ENCODE assay signal across 25 cellular contexts in the genomic region with DNA sequence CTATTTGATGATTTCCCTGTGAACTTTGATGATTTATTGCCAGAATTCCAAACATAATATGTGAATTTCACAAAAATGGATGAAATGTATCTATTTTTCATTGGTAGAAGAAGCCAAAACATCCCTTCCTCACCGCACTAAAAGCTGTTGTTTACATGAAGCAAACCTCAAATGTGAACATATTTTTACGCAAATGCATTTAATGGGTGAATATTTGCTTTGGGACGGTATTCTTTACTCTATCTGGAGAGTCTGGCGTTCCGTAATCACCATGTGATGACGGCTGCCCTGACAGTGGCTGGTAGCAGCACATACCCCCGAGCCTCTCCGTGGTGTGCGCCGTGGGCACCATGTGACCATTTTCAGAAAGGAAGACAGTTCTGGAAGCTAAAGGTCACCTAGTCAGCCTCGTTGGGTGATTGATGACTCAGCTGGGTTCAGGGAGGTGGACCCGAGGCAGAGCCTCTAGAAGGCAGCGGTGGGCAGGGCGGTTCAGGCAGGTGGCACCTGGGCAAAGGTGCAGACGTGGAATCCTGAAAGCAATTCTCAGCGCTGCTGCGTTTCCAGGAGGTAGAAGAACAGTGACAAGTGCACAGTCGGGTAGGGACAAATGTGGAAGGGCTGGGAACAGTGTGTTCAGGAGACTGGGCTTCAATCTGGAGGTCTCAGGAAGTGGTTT. TPM values are rescaled to one million over a fixed set of nuclear protein-coding genes. Genes with fewer than 3 reads are reported as not detected.
DNase-seq lines count a peak whose midpoint lies in the region; ATAC-seq and TF ChIP-seq lines count a peak whose summit lies in the region.
"Had no signal": no experiment of that assay in that cellular context is flagged by ENCODE, and none has a peak within 500 bp of the region (broad histone marks: within the 10 kb centered on the region; RNA-seq: fewer than 3 reads in every experiment).

No MANE protein-coding gene starts in this region.

- no peak for TF ChIP-seq POLR2A in heart left ventricle (IDR thresholded peaks at IDR 0.05)

- ATAC-seq in heart left ventricle, result peak; percentile 8 to 44 (median 13)
- ATAC-seq: A549 had no signal

- H3K4me2 ChIP-seq in BLaER1, result peak overlapping the region; percentile 25
- H3K4me2 ChIP-seq: A549, smooth muscle cell had no signal

- no peak overlapping the region for H3K9ac ChIP-seq in BLaER1

- H3K4me3 ChIP-seq in BLaER1, result no peak overlapping the region
- no peak overlapping the region for H3K4me3 ChIP-seq in heart left ventricle
- H3K4me3 ChIP-seq: A549, ascending aorta, smooth muscle cell had no signal

- 81 to 85% (median 84%) methylated on average over 18 of the region's 18 CpGs for WGBS in heart left ventricle, 4 donors

- H3K4me1 ChIP-seq in BLaER1 (peaks cover 28% of the 10 kb centered on the region), heart left ventricle (peaks cover 0 to 51% (median 12%) of the 10 kb centered on the region in 12 donors)
- H3K4me1 ChIP-seq: A549, ascending aorta had no signal

- H3K27me3 ChIP-seq in BLaER1 (no peaks in the 10 kb centered on the region), heart left ventricle (no peaks in the 10 kb centered on the region)
- H3K27me3 ChIP-seq: ascending aorta had no signal

- H3K9me3 ChIP-seq in BLaER1 (no peaks in the 10 kb centered on the region), heart left ventricle (peaks cover 0 to 4% (median 0%) of the 10 kb centered on the region in 12 donors)
- H3K9me3 ChIP-seq: A549, ascending aorta had no signal

- peaks cover 64% of the 10 kb centered on the region for H3K36me3 ChIP-seq in BLaER1
- H3K36me3 ChIP-seq in heart left ventricle, result peaks cover 0 to 33% (median 25%) of the 10 kb centered on the region in 9 donors

- peaks cover 5% of the 10 kb centered on the region; the same call in 1 of the 2 replicates for H4K20me1 ChIP-seq in BLaER1

- H3K27ac ChIP-seq in BLaER1 (no peak overlapping the region; the same call in 1 of the 2 replicates), heart left ventricle (peak overlapping the region in 11 of 12 donors; percentile 44 to 89 (median 71))
- H3K27ac ChIP-seq: A549, ascending aorta, HL-60, WERI-Rb-1 had no signal

- TF ChIP-seq CTCF in heart left ventricle (IDR thresholded peaks at IDR 0.05), result no peak

- peak; percentile 27 for DNase-seq in SHP77 treated with DMSO at 0.1 percent for 48 hours (lab: John Stamatoyannopoulos, UW)
- DNase-seq in heart left ventricle, result peak in 1 of 5 donors; percentile 41
- peak; percentile 71 for DNase-seq in mucosa of gallbladder (ENCODE audit: low spot score)
- DNase-seq in Ammon's horn (ENCODE audit: low spot score), result no peak
- no peak for DNase-seq in GM19240 (ENCODE audit: insufficient read length, low spot score)
- DNase-seq in NCI-H2029 (lab: John Stamatoyannopoulos, UW), result no peak
- no peak for DNase-seq in NCI-H1930 (lab: John Stamatoyannopoulos, UW)
- DNase-seq: activated CD4-positive, alpha-beta memory T cell treated with anti-CD3 and anti-CD28 coated beads, Interleukin-2, amount 10 ng/mL, durations not matched to agents 7 days and 5 days; CD4-positive, CD25-positive, alpha-beta regulatory T cell; cerebellar nuclear complex; DMS153; effector memory CD4-positive, alpha-beta T cell; GF-D8; immature natural killer cell; KBM-7; NCI-H2081 treated with DMSO at 0.1 percent for 48 hours; NCI-H526; nephron progenitor cell; stimulated activated CD4-positive, alpha-beta T cell treated with anti-CD3 and anti-CD28 coated beads, Interleukin-4, amount 100 ng/mL, for 1 hour; WERI-Rb-1 had no signal

- intact Hi-C loops in heart left ventricle (cut with DNase I), result loop anchor here in 1 of 10 donors (2.0 to 5.0 kb wide), 2 partner anchors 42 to 45 kb away; partner anchors contain the start of gene PPARA

RNA-seq across cellular contexts. Expression of gene PPARA, which starts 45.3 kb away (rescaled TPM):
- total RNA-seq in heart left ventricle, result 10 to 100 TPM; 51.0 to 96.4 (median 83.6) TPM
- polyA plus RNA-seq in heart left ventricle, result 10 to 100 TPM; 21.1 to 60.9 TPM
- 51.3 TPM for total RNA-seq in mucosa of gallbladder

RNA-seq across cellular contexts. Expression of gene CDPF1, which starts 54.5 kb away (rescaled TPM):
- total RNA-seq in heart left ventricle (10 to 100 TPM in 2 of 9 donors, 1 to 10 TPM in 7; 7.4 to 13.6 (median 9.3) TPM), mucosa of gallbladder (9.6 TPM)
- polyA plus RNA-seq in heart left ventricle, result 10 to 100 TPM in 1 of 2 donors, 1 to 10 TPM in 1; 9.0 to 11.9 TPM

Comparison
In these comparisons a context has a peak if more than half of its experiments do, and no peak if none do; other contexts are left out.
1. DNase-seq: peak in SHP77 treated with DMSO at 0.1 percent for 48 hours (single experiment) and mucosa of gallbladder (single experiment); none in Ammon's horn (single experiment), GM19240 (single experiment), NCI-H2029 (single experiment) and NCI-H1930 (0 of 2).